Comparison of ENCODE assay signal across 8 cellular contexts in the genomic region with DNA sequence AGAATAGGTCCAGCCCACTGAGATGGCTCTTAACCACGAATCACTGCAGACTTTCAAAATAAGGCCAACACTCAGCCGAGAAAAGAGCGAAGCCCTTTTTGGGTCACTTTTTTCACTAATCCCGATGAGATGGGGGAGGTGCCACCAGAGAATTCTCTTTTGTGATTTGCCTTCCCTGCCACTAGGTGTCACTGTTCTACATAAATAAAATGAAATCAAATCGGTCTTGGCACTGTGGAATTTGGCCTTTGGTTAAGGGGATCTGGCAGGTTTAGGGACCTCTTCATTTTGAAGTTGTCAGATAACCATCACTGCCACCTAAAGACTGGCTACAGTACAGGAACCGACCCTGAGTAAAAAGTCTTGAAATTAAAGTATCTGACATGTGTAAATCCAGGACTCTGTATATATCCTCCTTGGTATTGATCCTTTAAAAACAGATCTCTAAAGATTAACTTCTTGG.
DNase-seq lines count a peak whose midpoint lies in the region; ATAC-seq and FAIRE-seq lines count a peak whose summit lies in the region.

No MANE protein-coding gene starts in this region.

- no peaks in the 10 kb centered on the region for H3K4me1 ChIP-seq in trophoblast cell (ENCODE audit: control insufficient read depth in 1 of 2, insufficient read depth in 2 of 2, low read length in 2 of 2)

- WGBS in trophoblast cell (ENCODE audit: extremely low coverage, insufficient coverage, insufficient read length) = no CpG with 5 or more reads among the region's 6 CpGs

- no peak overlapping the region for H3K9ac ChIP-seq in trophoblast cell (ENCODE audit: low read length)

- no peak overlapping the region for H3K27ac ChIP-seq in trophoblast cell (ENCODE audit: low read depth, low read length)

- H3K14ac ChIP-seq in trophoblast cell (ENCODE audit: low read length) = no peak overlapping the region

- H3K36me3 Mint-ChIP-seq in stimulated activated memory B cell treated with anti-CD40 and anti-IgM and Interleukin-4, amounts not matched to agents 10 μg/mL and 1 μg/mL and 100 μg/mL, for 72 hours = no peaks in the 10 kb centered on the region

- no peak overlapping the region for H2BK120ac ChIP-seq in trophoblast cell (ENCODE audit: insufficient read depth, low read length, poor library complexity)

- H3K79me1 ChIP-seq in trophoblast cell (ENCODE audit: low read length) = no peaks in the 10 kb centered on the region

- peaks cover 5% of the 10 kb centered on the region for H3K4me1 Mint-ChIP-seq in stimulated activated memory B cell treated with anti-CD40 and anti-IgM and Interleukin-4, amounts not matched to agents 10 μg/mL and 1 μg/mL and 100 μg/mL, for 72 hours

- H3K9me3 ChIP-seq in trophoblast cell (ENCODE audit: insufficient read depth, low read depth, low read length) = no peaks in the 10 kb centered on the region

- no peak overlapping the region for H3K18ac ChIP-seq in trophoblast cell (ENCODE audit: low read length)

- H3K27me3 Mint-ChIP-seq in stimulated activated memory B cell treated with anti-CD40 and anti-IgM and Interleukin-4, amounts not matched to agents 10 μg/mL and 1 μg/mL and 100 μg/mL, for 72 hours = peaks cover 15% of the 10 kb centered on the region

- H4K8ac ChIP-seq in trophoblast cell (ENCODE audit: low read depth, low read length) = no peak overlapping the region

- ATAC-seq in stimulated activated memory B cell treated with anti-CD40 and anti-IgM and Interleukin-4, amounts not matched to agents 10 μg/mL and 1 μg/mL and 100 μg/mL, for 72 hours = no peak
- ATAC-seq in HG03097 (IDR thresholded peaks at IDR 0.05; ENCODE audit: low FRiP score, unreplicated experiment) = no peak

- H3K27ac Mint-ChIP-seq in stimulated activated memory B cell treated with anti-CD40 and anti-IgM and Interleukin-4, amounts not matched to agents 10 μg/mL and 1 μg/mL and 100 μg/mL, for 72 hours = no peak overlapping the region

- no peak overlapping the region for H2BK5ac ChIP-seq in trophoblast cell (ENCODE audit: low read depth, low read length, poor library complexity)

- no peak overlapping the region for H3K23ac ChIP-seq in trophoblast cell (ENCODE audit: low read length)

- H4K12ac ChIP-seq in trophoblast cell (ENCODE audit: low read depth, low read length) = no peak overlapping the region

- DNase-seq in DMS 273 (lab: John Stamatoyannopoulos, UW; ENCODE audit: unreplicated experiment) = peak; percentile 73
- DNase-seq in HPDE6-E6E7 (ENCODE audit: extremely low spot score) = peak; percentile 3
- DNase-seq in NCI-H69 (lab: John Stamatoyannopoulos, UW) = peak; percentile 72
- DNase-seq in activated CD8-positive, alpha-beta memory T cell treated with anti-CD3 and anti-CD28 coated beads, Interleukin-2, amount 50 U/mL, for 4 hours = peak; percentile 14
- DNase-seq in frontal cortex (ENCODE audit: low spot score in 2 of 2) = peak in 1 of 2 donors; percentile 13
- peak in 1 of 2 donors; percentile 74 for DNase-seq in trophoblast cell

- H2BK12ac ChIP-seq in trophoblast cell (ENCODE audit: low read length) = no peak overlapping the region

- H3K36me3 ChIP-seq in trophoblast cell (ENCODE audit: control insufficient read depth in 1 of 2, insufficient read depth in 2 of 2, low read length in 2 of 2) = no peaks in the 10 kb centered on the region

- no peak overlapping the region for H2AK5ac ChIP-seq in trophoblast cell (ENCODE audit: low read length)

- peak overlapping the region; percentile 63 for H3K4me2 ChIP-seq in trophoblast cell (ENCODE audit: low read length)

- no peak overlapping the region for H3K4ac ChIP-seq in trophoblast cell (ENCODE audit: low read depth, low read length)

- no peaks in the 10 kb centered on the region for H3K79me2 ChIP-seq in trophoblast cell (ENCODE audit: control insufficient read depth, insufficient read depth, low read length, poor library complexity)

- FAIRE-seq in frontal cortex (lab: Jason Lieb, UNC) = peak; percentile 59

- no peak overlapping the region for H3K4me3 ChIP-seq in trophoblast cell (ENCODE audit: low read depth, low read length)

- no peak overlapping the region for H4K91ac ChIP-seq in trophoblast cell (ENCODE audit: low read depth, low read length)

- no peaks in the 10 kb centered on the region for H3K27me3 ChIP-seq in trophoblast cell (ENCODE audit: insufficient read depth, low read length)

- H3K4me3 Mint-ChIP-seq in stimulated activated memory B cell treated with anti-CD40 and anti-IgM and Interleukin-4, amounts not matched to agents 10 μg/mL and 1 μg/mL and 100 μg/mL, for 72 hours = no peak overlapping the region

- H2AFZ ChIP-seq in trophoblast cell (ENCODE audit: insufficient read depth, low read length, poor library complexity) = peak overlapping the region; percentile 83

- no peaks in the 10 kb centered on the region for H3K9me3 Mint-ChIP-seq in stimulated activated memory B cell treated with anti-CD40 and anti-IgM and Interleukin-4, amounts not matched to agents 10 μg/mL and 1 μg/mL and 100 μg/mL, for 72 hours
